ENCODE assay signal across 9 cellular contexts in the genomic region with DNA sequence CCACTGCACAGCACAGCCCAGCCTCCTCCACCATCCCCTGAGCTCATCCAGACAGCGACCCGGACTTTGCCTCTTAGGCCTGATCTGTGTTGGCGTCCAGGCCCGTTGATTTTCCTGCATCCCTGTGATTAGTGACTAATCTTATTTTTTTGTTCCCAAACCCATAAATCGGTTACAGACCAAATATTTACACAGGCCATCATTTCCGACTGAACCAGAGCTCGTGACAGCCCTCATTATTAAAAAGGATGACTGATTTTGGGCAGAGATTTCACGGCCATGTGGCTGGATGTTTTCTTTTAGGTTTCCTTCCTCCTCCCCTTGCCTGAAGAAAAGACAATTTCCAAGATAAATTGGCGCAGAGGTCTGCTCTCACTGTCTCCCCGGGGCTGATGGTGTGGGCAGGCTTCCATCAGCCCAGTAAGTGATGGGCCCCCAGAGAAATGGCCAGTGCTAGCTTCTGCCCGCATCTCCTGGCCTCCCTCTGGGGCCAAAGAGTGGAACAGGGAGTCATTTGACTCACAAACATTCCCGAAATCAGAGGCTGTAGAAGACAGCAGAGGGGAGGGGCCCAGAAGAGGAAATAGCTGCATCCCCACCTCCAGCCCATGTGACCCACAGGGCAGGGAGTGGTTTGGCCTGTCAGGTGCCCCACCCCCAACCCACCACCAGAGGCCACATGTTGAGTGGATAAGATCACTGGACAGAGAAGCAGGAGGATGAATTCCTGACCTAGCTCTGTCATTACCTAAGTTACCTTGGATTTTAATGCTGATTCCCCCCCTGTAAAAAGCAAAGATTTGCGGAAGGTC.
DNase-seq lines count a peak whose midpoint lies in the region; ATAC-seq lines count a peak whose summit lies in the region.
"Had no signal": no experiment of that assay in that cellular context is flagged by ENCODE, and none has a peak within 500 bp of the region (broad histone marks: within the 10 kb centered on the region; RNA-seq: fewer than 3 reads in every experiment).

No MANE protein-coding gene starts in this region.

- H3K9me3 ChIP-seq in endocrine pancreas (ENCODE audit: control insufficient read depth, low read length), result no peaks in the 10 kb centered on the region

- no peaks in the 10 kb centered on the region for H3K36me3 ChIP-seq in endocrine pancreas (ENCODE audit: control insufficient read depth, insufficient read depth, low read length)

- no peak overlapping the region for H3K4me3 ChIP-seq in endocrine pancreas (ENCODE audit: control insufficient read depth, insufficient read depth, low read length)

- H3K27me3 ChIP-seq in endocrine pancreas (ENCODE audit: control insufficient read depth, insufficient read depth, low read length), result no peaks in the 10 kb centered on the region

- H3K9ac ChIP-seq in endocrine pancreas (ENCODE audit: control insufficient read depth, insufficient read depth, low read length), result peak overlapping the region; percentile 77

- no peak for ATAC-seq in HG03196 (IDR thresholded peaks at IDR 0.05; ENCODE audit: unreplicated experiment)

- DNase-seq in DMS153 (lab: John Stamatoyannopoulos, UW), result peak; percentile 77
- DNase-seq in NCI-H2196 treated with DMSO at 0.1 percent for 48 hours (lab: John Stamatoyannopoulos, UW; ENCODE audit: unreplicated experiment), result peak; percentile 76
- peak; percentile 18 for DNase-seq in non-pigmented ciliary epithelial cell (ENCODE audit: low read depth)
- no peak for DNase-seq in stimulated activated CD4-positive, alpha-beta T cell treated with anti-CD3 and anti-CD28 coated beads, Interleukin-4, amount 100 ng/mL, for 4 hours
- no peak for DNase-seq in stimulated activated CD4-positive, alpha-beta T cell treated with anti-CD3 and anti-CD28 coated beads, Interleukin-12 subunit alpha, Interleukin-12 subunit beta, amount 100 ng/mL, for 4 hours
- DNase-seq in amniotic stem cell (lab: John Stamatoyannopoulos, UW), result no peak
- DNase-seq: activated B cell treated with CpG ODN at 0.5 μM for 24 hours had no signal

- peaks cover 11% of the 10 kb centered on the region for H3K4me1 ChIP-seq in endocrine pancreas (ENCODE audit: control insufficient read depth, insufficient read depth, low read length)

Comparison
In these comparisons a context has a peak if more than half of its experiments do, and no peak if none do; other contexts are left out.
1. DNase-seq: peak in DMS153 (single experiment), NCI-H2196 treated with DMSO at 0.1 percent for 48 hours (single experiment) and non-pigmented ciliary epithelial cell (single experiment); none in stimulated activated CD4-positive, alpha-beta T cell treated with anti-CD3 and anti-CD28 coated beads, Interleukin-4, amount 100 ng/mL, for 4 hours (0 of 2), stimulated activated CD4-positive, alpha-beta T cell treated with anti-CD3 and anti-CD28 coated beads, Interleukin-12 subunit alpha, Interleukin-12 subunit beta, amount 100 ng/mL, for 4 hours (single experiment) and amniotic stem cell (single experiment).